14 cellular contexts compared by ENCODE assay signal in genomic region chr2:109694190-109694589, GRCh38.
A peak's percentile ranks its signal among the peaks of the same experiment; 100 is the strongest.
DNase-seq lines count a peak whose midpoint lies in the region; ATAC-seq, FAIRE-seq and TF ChIP-seq lines count a peak whose summit lies in the region.
"Had no signal": no experiment of that assay in that cellular context is flagged by ENCODE, and none has a peak within 500 bp of the region (broad histone marks: within the 10 kb centered on the region; RNA-seq: fewer than 3 reads in every experiment).

No MANE protein-coding gene starts in this region.

- H2AFZ ChIP-seq in H1 (ENCODE audit: low read length) (no peak overlapping the region), mesenchymal stem cell (ENCODE audit: low read depth, low read length) (no peak overlapping the region)

- H3K18ac ChIP-seq in H1 (ENCODE audit: extremely low read depth, low read length), result no peak overlapping the region; the same call in 1 of the 2 replicates
- no peak overlapping the region for H3K18ac ChIP-seq in mesenchymal stem cell (ENCODE audit: low read depth in 1 of 2, low read length in 2 of 2)

- ATAC-seq in HG03097 (IDR thresholded peaks at IDR 0.05; ENCODE audit: low FRiP score, unreplicated experiment), result no peak

- H3K4me3 ChIP-seq in H1 (ENCODE audit: extremely low read depth in 1 of 4, insufficient read depth in 2 of 4, low read depth in 3 of 4, low read length in 4 of 4) (no peak overlapping the region), mesenchymal stem cell (ENCODE audit: insufficient read depth in 1 of 2, low read depth in 1 of 2, low read length in 2 of 2) (no peak overlapping the region)
- H3K4me3 ChIP-seq: skin epidermis had no signal

- in situ Hi-C loops in ACHN (cut with HindIII; ENCODE audit: low pct_ligation_motif_present, low pct_unique_long_range_greater_than_20kb, low sequenced_read_pairs), result no loop called here

- H3K9ac ChIP-seq in H1 (replicated peaks in 1 of 4; ENCODE audit: extremely low read depth in 1 of 4, low read depth in 3 of 4, low read length in 3 of 4) (no peak overlapping the region), mesenchymal stem cell (ENCODE audit: low read length) (no peak overlapping the region)
- H3K9ac ChIP-seq: KMS-11 had no signal

- H3K23me2 ChIP-seq in H1 (ENCODE audit: low read depth, low read length), result no peaks in the 10 kb centered on the region

- H3K14ac ChIP-seq in H1 (ENCODE audit: insufficient read length), result no peak overlapping the region
- no peak overlapping the region for H3K14ac ChIP-seq in mesenchymal stem cell (ENCODE audit: low read length in 2 of 2)

- CTCF ChIA-PET in H1 (lab: Charles Lee; ENCODE audit: partially characterized antibody), result interaction anchor here (0.8 to 1.5 kb wide), 2 partner anchors 42 to 65 kb away, joined by 3 to 4 read pairs; no protein-coding TSS in a partner anchor

- no peak overlapping the region for H3K23ac ChIP-seq in H1 (ENCODE audit: insufficient read length)
- H3K23ac ChIP-seq in mesenchymal stem cell (ENCODE audit: low read length in 2 of 2), result no peak overlapping the region

- no peaks in the 10 kb centered on the region for H4K20me1 ChIP-seq in H1 (replicated peaks in 1 of 2; ENCODE audit: control insufficient read depth in 1 of 2, insufficient read depth in 2 of 2, low read length in 2 of 2)

- H3K4me1 ChIP-seq in H1 (replicated peaks in 1 of 4; ENCODE audit: control insufficient read depth in 3 of 4, insufficient read depth in 4 of 4, low read length in 3 of 4) (peaks cover 0 to 10% (median 0%) of the 10 kb centered on the region in 4 experiments; a peak in 1 of 7 replicates), mesenchymal stem cell (ENCODE audit: control insufficient read depth, insufficient read depth, low read depth, low read length) (peaks cover 8% of the 10 kb centered on the region)

- no peak overlapping the region for H2AK5ac ChIP-seq in H1 (ENCODE audit: low read depth, low read length)
- no peak overlapping the region for H2AK5ac ChIP-seq in mesenchymal stem cell (ENCODE audit: low read length, severe bottlenecking)

- H4K91ac ChIP-seq in H1 (replicated peaks; ENCODE audit: insufficient read length, low read length), result no peak overlapping the region
- no peak overlapping the region for H4K91ac ChIP-seq in mesenchymal stem cell (ENCODE audit: low read length)

- no peak overlapping the region for H2BK20ac ChIP-seq in H1 (ENCODE audit: low read length)

- H3K4me2 ChIP-seq in H1 (ENCODE audit: insufficient read depth in 1 of 2, low read depth in 2 of 2, low read length in 2 of 2) (0 out of 4 replicates have a peak overlapping the region, but pooled peaks of 1 of the 2 experiments have one; percentile 27), mesenchymal stem cell (ENCODE audit: low read length, poor library complexity, severe bottlenecking) (no peak overlapping the region)
- H3K4me2 ChIP-seq: KMS-11 had no signal

- H3K36me3 ChIP-seq in H1 (ENCODE audit: control insufficient read depth in 2 of 4, insufficient read depth in 4 of 4, low read length in 3 of 4), result no peaks in the 10 kb centered on the region
- H3K36me3 ChIP-seq in mesenchymal stem cell (ENCODE audit: control insufficient read depth in 1 of 2, insufficient read depth in 2 of 2, low read depth in 1 of 2, low read length in 2 of 2), result no peaks in the 10 kb centered on the region

- H4K5ac ChIP-seq in H1 (ENCODE audit: insufficient read length, low read depth, low read length), result no peak overlapping the region

- DNase-seq in ACHN (peak; percentile 48), NCI-H226 (peak; percentile 54), H1 (ENCODE audit: low read depth in 1 of 2, low spot score in 2 of 2) (no peak), mesenchymal stem cell (peak; percentile 16), NCI-H82 (lab: John Stamatoyannopoulos, UW) (no peak), NCI-H82 treated with DMSO at 0.1 percent for 48 hours (lab: John Stamatoyannopoulos, UW; ENCODE audit: unreplicated experiment) (no peak), NCI-H748 treated with DMSO at 0.1 percent for 48 hours (lab: John Stamatoyannopoulos, UW) (no peak)
- DNase-seq: activated CD4-positive, alpha-beta T cell treated with anti-CD3 and anti-CD28 coated beads for 48 hours; HFFc6; NCI-H2081; OCI-M1 had no signal

- TF ChIP-seq POLR2A in H1 (IDR thresholded peaks at IDR 0.05; ENCODE audit: control extremely low read depth in 1 of 2, low read depth in 2 of 2, low read length in 2 of 2), result no peak

- TF ChIP-seq RAD21 in H1 (IDR thresholded peaks at IDR 0.05 in 1 of 2, conservative IDR thresholded peaks at IDR 0.05 in 1 of 2; ENCODE audit: low read depth in 2 of 2, low read length in 2 of 2), result no peak

- H3K4ac ChIP-seq in H1 (replicated peaks; ENCODE audit: insufficient read length, low read depth, low read length), result no peak overlapping the region
- H3K4ac ChIP-seq in mesenchymal stem cell (ENCODE audit: low read depth in 1 of 2, low read length in 2 of 2), result no peak overlapping the region

- H2BK5ac ChIP-seq in H1 (ENCODE audit: low read depth, low read length) (peak overlapping the region; percentile 66; the same call in 1 of the 2 replicates), mesenchymal stem cell (ENCODE audit: low read depth, low read length, poor library complexity, severe bottlenecking) (no peak overlapping the region)

- no peaks in the 10 kb centered on the region for H3K79me1 ChIP-seq in H1 (ENCODE audit: low read depth, low read length)
- no peaks in the 10 kb centered on the region for H3K79me1 ChIP-seq in mesenchymal stem cell (replicated peaks; ENCODE audit: low read length, poor library complexity, severe bottlenecking)

- H3K56ac ChIP-seq in H1 (replicated peaks; ENCODE audit: insufficient read length, low read depth, low read length), result no peak overlapping the region

- H4K8ac ChIP-seq in H1 (ENCODE audit: extremely low read depth, insufficient read depth, low read length) (no peak overlapping the region), mesenchymal stem cell (ENCODE audit: low read length) (no peak overlapping the region)

- H2BK120ac ChIP-seq in H1 (replicated peaks; ENCODE audit: low read depth, low read length) (no peak overlapping the region), mesenchymal stem cell (ENCODE audit: low read depth, low read length) (no peak overlapping the region)

- no peaks in the 10 kb centered on the region for H3K79me2 ChIP-seq in H1 (ENCODE audit: control insufficient read depth in 1 of 2, insufficient read depth in 2 of 2, low read length in 2 of 2)

- no peak for TF ChIP-seq EP300 in H1 (IDR thresholded peaks at IDR 0.05; ENCODE audit: borderline replicate concordance in 1 of 2, low read depth in 2 of 2, low read length in 2 of 2)

- H3K9me3 ChIP-seq in H1 (ENCODE audit: insufficient read depth in 2 of 2, low read depth in 1 of 2, low read length in 1 of 2) (no peaks in the 10 kb centered on the region), mesenchymal stem cell (ENCODE audit: control insufficient read depth, low read length) (no peaks in the 10 kb centered on the region)

- no peak overlapping the region for H3K27ac ChIP-seq in H1 (ENCODE audit: low read depth, low read length)
- no peak overlapping the region for H3K27ac ChIP-seq in mesenchymal stem cell (ENCODE audit: low read length, poor library complexity, severe bottlenecking)
- H3K27ac ChIP-seq: KMS-11 had no signal

- WGBS in H1 (ENCODE audit: extremely low coverage in 1 of 2, insufficient coverage in 1 of 2, insufficient read length in 1 of 2, insufficient replicate concordance in 2 of 2, low coverage in 1 of 2, low lambda C conversion rate in 2 of 2, missing lambda C conversion rate in 1 of 2), 2 experiments, result 56% methylated on average over 2 of the region's 2 CpGs; no CpG with 5 or more reads in 1 of the 2 experiments
- WGBS in mesenchymal stem cell, result 0% methylated on average over 1 of the region's 2 CpGs

- TF ChIP-seq CTCF in H1 (IDR thresholded peaks at IDR 0.05; ENCODE audit: control extremely low read depth in 1 of 3, insufficient read depth in 1 of 3, low read depth in 1 of 3, low read length in 3 of 3), result no peak

- H2BK12ac ChIP-seq in H1 (ENCODE audit: low read depth, low read length) (peak overlapping the region; percentile 50; the same call in 1 of the 2 replicates), mesenchymal stem cell (ENCODE audit: low read length in 2 of 2) (no peak overlapping the region)

- FAIRE-seq in H1 (lab: Jason Lieb, UNC), result no peak

- POLR2A ChIA-PET in H1 (lab: Charles Lee; ENCODE audit: partially characterized antibody), result no interaction called here

- H3K27me3 ChIP-seq in H1 (replicated peaks in 1 of 4; ENCODE audit: control insufficient read depth in 3 of 4, extremely low read depth in 1 of 4, insufficient read depth in 3 of 4, low read length in 3 of 4) (no peaks in the 10 kb centered on the region), mesenchymal stem cell (ENCODE audit: control insufficient read depth in 1 of 2, insufficient read depth in 1 of 2, low read length in 2 of 2) (no peaks in the 10 kb centered on the region)

- H2BK15ac ChIP-seq in H1 (ENCODE audit: low read length) (no peak overlapping the region), mesenchymal stem cell (ENCODE audit: low read depth, poor library complexity, severe bottlenecking) (no peak overlapping the region)

TF ChIP-seq in H1, 55 proteins besides CTCF, POLR2A, EP300 and RAD21 (continues in another document):
- TF ChIP-seq CBX8 (IDR thresholded peaks at IDR 0.05; ENCODE audit: borderline replicate concordance, low read depth, low read length) (no peak), TAF1 (IDR thresholded peaks at IDR 0.05; ENCODE audit: low read depth, low read length) (no peak), HDAC6 (IDR thresholded peaks at IDR 0.05; ENCODE audit: low read depth, low read length) (no peak), RBBP5 (IDR thresholded peaks at IDR 0.05; ENCODE audit: borderline replicate concordance, low read depth, low read length) (no peak), CEBPB (IDR thresholded peaks at IDR 0.05; ENCODE audit: low read depth, low read length) (no peak), RNF2 (IDR thresholded peaks at IDR 0.05; ENCODE audit: borderline replicate concordance, low read depth, low read length, missing control alignments, poor library complexity, severe bottlenecking) (no peak), TEAD4 (IDR thresholded peaks at IDR 0.05; ENCODE audit: low read depth, low read length) (peak; percentile 70; the same call in 1 of the 2 replicates), KDM5A (IDR thresholded peaks at IDR 0.05; ENCODE audit: low read length) (no peak), HDAC2 (IDR thresholded peaks at IDR 0.05; ENCODE audit: borderline replicate concordance in 1 of 2, low read depth in 2 of 2, low read length in 2 of 2) (no peak), SIN3A (conservative IDR thresholded peaks at IDR 0.05 in 1 of 2, IDR thresholded peaks at IDR 0.05 in 1 of 2; ENCODE audit: low read depth in 1 of 2, low read length in 2 of 2) (no peak), BACH1 (IDR thresholded peaks at IDR 0.05; ENCODE audit: low read length) (no peak), CHD2 (IDR thresholded peaks at IDR 0.05; ENCODE audit: low read length) (no peak), ASH2L (IDR thresholded peaks at IDR 0.05; ENCODE audit: low read length) (no peak), KDM4A (IDR thresholded peaks at IDR 0.05; ENCODE audit: low read depth, low read length, severe bottlenecking) (no peak), JUN (IDR thresholded peaks at IDR 0.05; ENCODE audit: low read depth, low read length) (peak; percentile 40; the same call in 1 of the 2 replicates), MAFK (IDR thresholded peaks at IDR 0.05; ENCODE audit: low read depth, low read length) (no peak)

Comparison
In these comparisons a context has a peak if more than half of its experiments do, and no peak if none do; other contexts are left out.
1. DNase-seq: peak in ACHN (single experiment), NCI-H226 (single experiment) and mesenchymal stem cell (single experiment); none in H1 (0 of 2), NCI-H82 (single experiment), NCI-H82 treated with DMSO at 0.1 percent for 48 hours (single experiment) and NCI-H748 treated with DMSO at 0.1 percent for 48 hours (single experiment).